In the genomic region with DNA sequence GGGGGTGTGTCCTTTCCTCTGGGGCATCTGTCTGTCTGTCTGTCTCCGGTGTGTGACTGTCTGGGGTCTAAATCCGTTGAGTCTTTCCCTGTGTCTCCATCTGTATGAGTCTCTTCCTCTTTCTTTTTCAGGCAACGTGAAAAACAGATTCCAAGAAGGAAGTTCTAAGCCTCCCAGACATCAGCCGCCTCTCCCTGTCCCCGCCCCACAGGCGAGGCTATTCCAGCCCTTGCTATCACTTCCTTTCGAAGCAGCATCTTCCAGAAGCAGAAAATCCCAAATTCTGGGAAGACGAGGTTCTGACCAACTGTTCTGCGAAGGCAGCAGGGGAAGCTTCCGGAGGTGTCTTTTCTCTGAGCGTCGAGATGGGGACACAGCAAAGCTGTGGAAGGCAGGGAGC, we compare ENCODE assay signal across 15 cellular contexts. TPM values are rescaled to one million over a fixed set of nuclear protein-coding genes. Genes with fewer than 3 reads are reported as not detected.
"Had no signal": no experiment of that assay in that cellular context is flagged by ENCODE, and none has a peak within 500 bp of the region (broad histone marks: within the 10 kb centered on the region; RNA-seq: fewer than 3 reads in every experiment).

No MANE protein-coding gene starts in this region.

- H3K36me3 ChIP-seq: tibial nerve had no signal

- H3K27ac ChIP-seq: tibial nerve had no signal

- H3K27me3 ChIP-seq: tibial nerve had no signal

- H3K4me3 ChIP-seq: lung, tibial nerve had no signal

- ATAC-seq: left lobe of liver had no signal

- H3K9me3 ChIP-seq: tibial nerve had no signal

- H3K4me3 Mint-ChIP-seq: activated naive CD8-positive, alpha-beta T cell treated with anti-CD3 and anti-CD28 coated beads for 36 hours; nephron progenitor cell; stimulated activated naive CD8-positive, alpha-beta T cell treated with anti-CD3 and anti-CD28 coated beads, Interleukin-15, Interleukin-2, amounts not matched to agents 100 ng/mL and 50 ng/mL, for 24 hours; T-helper 1 cell treated with Interleukin-12 subunit alpha and Interleukin-12 subunit beta and Interleukin-4 antibody, amounts not matched to agents 30 μg/mL and 1 μg/mL, for 36 hours had no signal

- H3K27ac Mint-ChIP-seq: activated naive CD8-positive, alpha-beta T cell treated with anti-CD3 and anti-CD28 coated beads for 36 hours; nephron progenitor cell; stimulated activated naive CD8-positive, alpha-beta T cell treated with anti-CD3 and anti-CD28 coated beads, Interleukin-15, Interleukin-2, amounts not matched to agents 100 ng/mL and 50 ng/mL, for 24 hours; T-helper 1 cell treated with Interleukin-12 subunit alpha and Interleukin-12 subunit beta and Interleukin-4 antibody, amounts not matched to agents 30 μg/mL and 1 μg/mL, for 36 hours had no signal

- DNase-seq: activated CD4-positive, alpha-beta T cell treated with anti-CD3 and anti-CD28 coated beads, Interleukin-2, amount 50 U/mL, for 1 hour; activated CD4-positive, CD25-positive, alpha-beta regulatory T cell treated with anti-CD3 and anti-CD28 coated beads, Interleukin-2, amount 50 U/mL, for 72 hours; activated CD8-positive, alpha-beta memory T cell treated with anti-CD3 and anti-CD28 coated beads for 24 hours; activated gamma-delta T cell treated with Interleukin-2 at 50 U/mL for 16 hours; activated naive CD8-positive, alpha-beta T cell treated with anti-CD3 and anti-CD28 coated beads for 36 hours; amniotic stem cell; nephron progenitor cell; occipital lobe; stimulated activated CD4-positive, alpha-beta T cell treated with anti-CD3 and anti-CD28 coated beads, Interleukin-2, amount 100 ng/mL, for 24 hours had no signal

- H3K9me3 Mint-ChIP-seq: activated naive CD8-positive, alpha-beta T cell treated with anti-CD3 and anti-CD28 coated beads for 36 hours; nephron progenitor cell; stimulated activated naive CD8-positive, alpha-beta T cell treated with anti-CD3 and anti-CD28 coated beads, Interleukin-15, Interleukin-2, amounts not matched to agents 100 ng/mL and 50 ng/mL, for 24 hours; T-helper 1 cell treated with Interleukin-12 subunit alpha and Interleukin-12 subunit beta and Interleukin-4 antibody, amounts not matched to agents 30 μg/mL and 1 μg/mL, for 36 hours had no signal

- H3K27me3 Mint-ChIP-seq: activated naive CD8-positive, alpha-beta T cell treated with anti-CD3 and anti-CD28 coated beads for 36 hours; stimulated activated naive CD8-positive, alpha-beta T cell treated with anti-CD3 and anti-CD28 coated beads, Interleukin-15, Interleukin-2, amounts not matched to agents 100 ng/mL and 50 ng/mL, for 24 hours had no signal

RNA-seq across cellular contexts. Expression of a gene that starts 55.5 kb away (rescaled TPM):
- total RNA-seq: frontal cortex, occipital lobe had no signal
